1 cellular context compared by ENCODE assay signal in the genomic region with DNA sequence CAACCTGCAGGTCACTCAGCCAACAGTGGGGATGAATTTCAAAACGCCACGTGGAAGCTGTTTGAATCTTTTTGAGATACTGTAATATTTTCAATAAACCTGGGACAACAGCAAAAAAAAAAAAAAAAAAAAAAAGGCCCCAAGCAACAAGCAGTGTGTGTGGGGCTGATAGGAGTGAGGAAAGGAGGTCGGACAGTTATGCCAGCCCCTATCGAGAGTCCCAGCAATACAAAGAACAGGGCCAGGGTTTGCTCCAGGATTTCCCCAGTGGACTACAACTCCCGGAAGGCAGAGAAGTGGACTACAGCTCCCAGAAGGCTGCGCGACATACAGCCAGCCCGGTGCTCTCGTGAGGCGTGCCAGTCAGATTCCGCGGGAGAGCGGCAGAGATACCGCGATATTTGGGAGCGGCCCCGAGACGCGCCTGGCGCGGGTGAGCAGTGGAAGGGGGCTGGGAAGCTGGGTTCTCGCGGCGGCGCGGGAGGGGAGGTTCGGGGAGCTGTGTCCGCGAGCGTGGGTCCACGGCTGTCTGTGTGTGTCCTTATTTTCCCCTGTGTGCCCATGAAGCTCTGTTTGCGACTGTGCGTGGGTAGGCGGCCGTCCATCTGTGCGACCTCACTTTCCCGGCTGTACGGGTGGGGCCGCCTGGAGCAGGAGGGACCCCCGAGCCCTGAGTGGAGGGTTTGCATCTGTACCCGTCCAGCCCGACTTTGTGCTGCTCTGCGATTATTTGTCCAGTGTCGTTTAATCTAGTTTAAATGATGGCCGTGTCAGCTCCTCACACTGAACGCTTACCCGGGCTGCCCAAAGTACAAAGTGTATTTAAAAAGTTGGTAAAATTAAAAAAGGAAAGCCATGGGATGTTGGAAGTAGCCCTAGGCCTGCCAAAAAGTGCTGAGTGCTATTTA.
TF ChIP-seq lines count a peak whose summit lies in the region.

A gene with protein sequence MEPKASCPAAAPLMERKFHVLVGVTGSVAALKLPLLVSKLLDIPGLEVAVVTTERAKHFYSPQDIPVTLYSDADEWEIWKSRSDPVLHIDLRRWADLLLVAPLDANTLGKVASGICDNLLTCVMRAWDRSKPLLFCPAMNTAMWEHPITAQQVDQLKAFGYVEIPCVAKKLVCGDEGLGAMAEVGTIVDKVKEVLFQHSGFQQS (plus strand): TSS at position 397 of the 908 bp plus-strand sequence. CDS start 4,729 bp downstream, outside the sequence.

TF ChIP-seq in HepG2, 621 proteins besides CTCF, POLR2A, EP300 and RAD21 (continued from another document and continues in another):
- TF ChIP-seq, protein P1, sequence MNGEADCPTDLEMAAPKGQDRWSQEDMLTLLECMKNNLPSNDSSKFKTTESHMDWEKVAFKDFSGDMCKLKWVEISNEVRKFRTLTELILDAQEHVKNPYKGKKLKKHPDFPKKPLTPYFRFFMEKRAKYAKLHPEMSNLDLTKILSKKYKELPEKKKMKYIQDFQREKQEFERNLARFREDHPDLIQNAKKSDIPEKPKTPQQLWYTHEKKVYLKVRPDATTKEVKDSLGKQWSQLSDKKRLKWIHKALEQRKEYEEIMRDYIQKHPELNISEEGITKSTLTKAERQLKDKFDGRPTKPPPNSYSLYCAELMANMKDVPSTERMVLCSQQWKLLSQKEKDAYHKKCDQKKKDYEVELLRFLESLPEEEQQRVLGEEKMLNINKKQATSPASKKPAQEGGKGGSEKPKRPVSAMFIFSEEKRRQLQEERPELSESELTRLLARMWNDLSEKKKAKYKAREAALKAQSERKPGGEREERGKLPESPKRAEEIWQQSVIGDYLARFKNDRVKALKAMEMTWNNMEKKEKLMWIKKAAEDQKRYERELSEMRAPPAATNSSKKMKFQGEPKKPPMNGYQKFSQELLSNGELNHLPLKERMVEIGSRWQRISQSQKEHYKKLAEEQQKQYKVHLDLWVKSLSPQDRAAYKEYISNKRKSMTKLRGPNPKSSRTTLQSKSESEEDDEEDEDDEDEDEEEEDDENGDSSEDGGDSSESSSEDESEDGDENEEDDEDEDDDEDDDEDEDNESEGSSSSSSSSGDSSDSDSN (CRISPR knock-in tag; IDR thresholded peaks at IDR 0.05): peak; percentile 49
- TF ChIP-seq NFIC (IDR thresholded peaks at IDR 0.05; ENCODE audit: low read length) (0 out of 2 replicates have a peak, but pooled peaks have one; percentile 25), KDM5B (CRISPR knock-in tag; IDR thresholded peaks at IDR 0.05; ENCODE audit: borderline replicate concordance) (peak; percentile 90; the same call in 1 of the 2 replicates), PHF8 (CRISPR knock-in tag; IDR thresholded peaks at IDR 0.05) (peak; percentile 87), ZNF607 (CRISPR knock-in tag; IDR thresholded peaks at IDR 0.05; ENCODE audit: borderline replicate concordance) (peak; percentile 70; the same call in 1 of the 2 replicates), CBFB (CRISPR knock-in tag; IDR thresholded peaks at IDR 0.05) (0 out of 2 replicates have a peak, but pooled peaks have one; percentile 31), HNRNPK (IDR thresholded peaks at IDR 0.05; ENCODE audit: low read depth, low read length, poor library complexity, severe bottlenecking) (peak; percentile 31), MIER2 (CRISPR knock-in tag; IDR thresholded peaks at IDR 0.05) (peak; percentile 64; the same call in 1 of the 2 replicates), ESRRA (CRISPR knock-in tag; IDR thresholded peaks at IDR 0.05; ENCODE audit: low read depth) (0 out of 2 replicates have a peak, but pooled peaks have one; percentile 31), HNRNPLL (IDR thresholded peaks at IDR 0.05; ENCODE audit: low read depth, low read length, poor library complexity, severe bottlenecking) (peak; percentile 56), ZNF205 (CRISPR knock-in tag; IDR thresholded peaks at IDR 0.05) (peak; percentile 60; the same call in 1 of the 2 replicates), HDAC2 (CRISPR knock-in tag; IDR thresholded peaks at IDR 0.05) (peak; percentile 40; the same call in 1 of the 2 replicates), TCF7L2 (IDR thresholded peaks at IDR 0.05; ENCODE audit: low read depth, low read length) (no peak), ZNF558 (CRISPR knock-in tag; IDR thresholded peaks at IDR 0.05; ENCODE audit: borderline replicate concordance) (no peak), HNRNPH1 (optimal IDR thresholded peaks at IDR 0.05; ENCODE audit: low read depth, low read length) (peak; percentile 81), ZNF773 (CRISPR knock-in tag; IDR thresholded peaks at IDR 0.05; ENCODE audit: borderline replicate concordance) (0 out of 2 replicates have a peak, but pooled peaks have one; percentile 82), AGO1 (IDR thresholded peaks at IDR 0.05; ENCODE audit: low read depth, low read length, poor library complexity, severe bottlenecking) (peak; percentile 81), ZFY (CRISPR knock-in tag; IDR thresholded peaks at IDR 0.05) (peak; percentile 80), CHD2 (IDR thresholded peaks at IDR 0.05; ENCODE audit: low read depth, low read length) (peak; percentile 98), ZNF589 (CRISPR knock-in tag; conservative IDR thresholded peaks at IDR 0.05) (no peak; the same call in 1 of the 2 replicates), CREM (IDR thresholded peaks at IDR 0.05) (peak; percentile 96), CREM (CRISPR knock-in tag; IDR thresholded peaks at IDR 0.05) (no peak), REPIN1 (CRISPR knock-in tag; IDR thresholded peaks at IDR 0.05; ENCODE audit: borderline replicate concordance, low read depth) (peak; percentile 88), PHF20 (CRISPR knock-in tag; IDR thresholded peaks at IDR 0.05) (peak; percentile 79), ZNF768 (CRISPR knock-in tag; IDR thresholded peaks at IDR 0.05) (peak; percentile 59; the same call in 1 of the 2 replicates), ZNF543 (CRISPR knock-in tag; IDR thresholded peaks at IDR 0.05) (peak; percentile 76), ELF3 (CRISPR knock-in tag; IDR thresholded peaks at IDR 0.05) (peak; percentile 74)
- TF ChIP-seq, protein P2, sequence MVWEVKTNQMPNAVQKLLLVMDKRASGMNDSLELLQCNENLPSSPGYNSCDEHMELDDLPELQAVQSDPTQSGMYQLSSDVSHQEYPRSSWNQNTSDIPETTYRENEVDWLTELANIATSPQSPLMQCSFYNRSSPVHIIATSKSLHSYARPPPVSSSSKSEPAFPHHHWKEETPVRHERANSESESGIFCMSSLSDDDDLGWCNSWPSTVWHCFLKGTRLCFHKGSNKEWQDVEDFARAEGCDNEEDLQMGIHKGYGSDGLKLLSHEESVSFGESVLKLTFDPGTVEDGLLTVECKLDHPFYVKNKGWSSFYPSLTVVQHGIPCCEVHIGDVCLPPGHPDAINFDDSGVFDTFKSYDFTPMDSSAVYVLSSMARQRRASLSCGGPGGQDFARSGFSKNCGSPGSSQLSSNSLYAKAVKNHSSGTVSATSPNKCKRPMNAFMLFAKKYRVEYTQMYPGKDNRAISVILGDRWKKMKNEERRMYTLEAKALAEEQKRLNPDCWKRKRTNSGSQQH (CRISPR knock-in tag; IDR thresholded peaks at IDR 0.05; ENCODE audit: low read depth): peak; percentile 73; the same call in 1 of the 2 replicates
- TF ChIP-seq, protein P3, sequence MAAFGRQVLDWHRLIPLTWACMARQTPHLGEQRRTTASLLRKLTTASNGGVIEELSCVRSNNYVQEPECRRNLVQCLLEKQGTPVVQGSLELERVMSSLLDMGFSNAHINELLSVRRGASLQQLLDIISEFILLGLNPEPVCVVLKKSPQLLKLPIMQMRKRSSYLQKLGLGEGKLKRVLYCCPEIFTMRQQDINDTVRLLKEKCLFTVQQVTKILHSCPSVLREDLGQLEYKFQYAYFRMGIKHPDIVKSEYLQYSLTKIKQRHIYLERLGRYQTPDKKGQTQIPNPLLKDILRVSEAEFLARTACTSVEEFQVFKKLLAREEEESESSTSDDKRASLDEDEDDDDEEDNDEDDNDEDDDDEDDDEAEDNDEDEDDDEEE (CRISPR knock-in tag; IDR thresholded peaks at IDR 0.05): 0 out of 2 replicates have a peak, but pooled peaks have one; percentile 35
- TF ChIP-seq, protein P4, sequence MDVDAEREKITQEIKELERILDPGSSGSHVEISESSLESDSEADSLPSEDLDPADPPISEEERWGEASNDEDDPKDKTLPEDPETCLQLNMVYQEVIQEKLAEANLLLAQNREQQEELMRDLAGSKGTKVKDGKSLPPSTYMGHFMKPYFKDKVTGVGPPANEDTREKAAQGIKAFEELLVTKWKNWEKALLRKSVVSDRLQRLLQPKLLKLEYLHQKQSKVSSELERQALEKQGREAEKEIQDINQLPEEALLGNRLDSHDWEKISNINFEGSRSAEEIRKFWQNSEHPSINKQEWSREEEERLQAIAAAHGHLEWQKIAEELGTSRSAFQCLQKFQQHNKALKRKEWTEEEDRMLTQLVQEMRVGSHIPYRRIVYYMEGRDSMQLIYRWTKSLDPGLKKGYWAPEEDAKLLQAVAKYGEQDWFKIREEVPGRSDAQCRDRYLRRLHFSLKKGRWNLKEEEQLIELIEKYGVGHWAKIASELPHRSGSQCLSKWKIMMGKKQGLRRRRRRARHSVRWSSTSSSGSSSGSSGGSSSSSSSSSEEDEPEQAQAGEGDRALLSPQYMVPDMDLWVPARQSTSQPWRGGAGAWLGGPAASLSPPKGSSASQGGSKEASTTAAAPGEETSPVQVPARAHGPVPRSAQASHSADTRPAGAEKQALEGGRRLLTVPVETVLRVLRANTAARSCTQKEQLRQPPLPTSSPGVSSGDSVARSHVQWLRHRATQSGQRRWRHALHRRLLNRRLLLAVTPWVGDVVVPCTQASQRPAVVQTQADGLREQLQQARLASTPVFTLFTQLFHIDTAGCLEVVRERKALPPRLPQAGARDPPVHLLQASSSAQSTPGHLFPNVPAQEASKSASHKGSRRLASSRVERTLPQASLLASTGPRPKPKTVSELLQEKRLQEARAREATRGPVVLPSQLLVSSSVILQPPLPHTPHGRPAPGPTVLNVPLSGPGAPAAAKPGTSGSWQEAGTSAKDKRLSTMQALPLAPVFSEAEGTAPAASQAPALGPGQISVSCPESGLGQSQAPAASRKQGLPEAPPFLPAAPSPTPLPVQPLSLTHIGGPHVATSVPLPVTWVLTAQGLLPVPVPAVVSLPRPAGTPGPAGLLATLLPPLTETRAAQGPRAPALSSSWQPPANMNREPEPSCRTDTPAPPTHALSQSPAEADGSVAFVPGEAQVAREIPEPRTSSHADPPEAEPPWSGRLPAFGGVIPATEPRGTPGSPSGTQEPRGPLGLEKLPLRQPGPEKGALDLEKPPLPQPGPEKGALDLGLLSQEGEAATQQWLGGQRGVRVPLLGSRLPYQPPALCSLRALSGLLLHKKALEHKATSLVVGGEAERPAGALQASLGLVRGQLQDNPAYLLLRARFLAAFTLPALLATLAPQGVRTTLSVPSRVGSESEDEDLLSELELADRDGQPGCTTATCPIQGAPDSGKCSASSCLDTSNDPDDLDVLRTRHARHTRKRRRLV (CRISPR knock-in tag; IDR thresholded peaks at IDR 0.05): 0 out of 2 replicates have a peak, but pooled peaks have one; percentile 45
- TF ChIP-seq, protein P5, sequence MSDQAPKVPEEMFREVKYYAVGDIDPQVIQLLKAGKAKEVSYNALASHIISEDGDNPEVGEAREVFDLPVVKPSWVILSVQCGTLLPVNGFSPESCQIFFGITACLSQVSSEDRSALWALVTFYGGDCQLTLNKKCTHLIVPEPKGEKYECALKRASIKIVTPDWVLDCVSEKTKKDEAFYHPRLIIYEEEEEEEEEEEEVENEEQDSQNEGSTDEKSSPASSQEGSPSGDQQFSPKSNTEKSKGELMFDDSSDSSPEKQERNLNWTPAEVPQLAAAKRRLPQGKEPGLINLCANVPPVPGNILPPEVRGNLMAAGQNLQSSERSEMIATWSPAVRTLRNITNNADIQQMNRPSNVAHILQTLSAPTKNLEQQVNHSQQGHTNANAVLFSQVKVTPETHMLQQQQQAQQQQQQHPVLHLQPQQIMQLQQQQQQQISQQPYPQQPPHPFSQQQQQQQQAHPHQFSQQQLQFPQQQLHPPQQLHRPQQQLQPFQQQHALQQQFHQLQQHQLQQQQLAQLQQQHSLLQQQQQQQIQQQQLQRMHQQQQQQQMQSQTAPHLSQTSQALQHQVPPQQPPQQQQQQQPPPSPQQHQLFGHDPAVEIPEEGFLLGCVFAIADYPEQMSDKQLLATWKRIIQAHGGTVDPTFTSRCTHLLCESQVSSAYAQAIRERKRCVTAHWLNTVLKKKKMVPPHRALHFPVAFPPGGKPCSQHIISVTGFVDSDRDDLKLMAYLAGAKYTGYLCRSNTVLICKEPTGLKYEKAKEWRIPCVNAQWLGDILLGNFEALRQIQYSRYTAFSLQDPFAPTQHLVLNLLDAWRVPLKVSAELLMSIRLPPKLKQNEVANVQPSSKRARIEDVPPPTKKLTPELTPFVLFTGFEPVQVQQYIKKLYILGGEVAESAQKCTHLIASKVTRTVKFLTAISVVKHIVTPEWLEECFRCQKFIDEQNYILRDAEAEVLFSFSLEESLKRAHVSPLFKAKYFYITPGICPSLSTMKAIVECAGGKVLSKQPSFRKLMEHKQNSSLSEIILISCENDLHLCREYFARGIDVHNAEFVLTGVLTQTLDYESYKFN (CRISPR knock-in tag; conservative IDR thresholded peaks at IDR 0.05): no peak; the same call in none of the 2 replicates
- TF ChIP-seq, protein P6, sequence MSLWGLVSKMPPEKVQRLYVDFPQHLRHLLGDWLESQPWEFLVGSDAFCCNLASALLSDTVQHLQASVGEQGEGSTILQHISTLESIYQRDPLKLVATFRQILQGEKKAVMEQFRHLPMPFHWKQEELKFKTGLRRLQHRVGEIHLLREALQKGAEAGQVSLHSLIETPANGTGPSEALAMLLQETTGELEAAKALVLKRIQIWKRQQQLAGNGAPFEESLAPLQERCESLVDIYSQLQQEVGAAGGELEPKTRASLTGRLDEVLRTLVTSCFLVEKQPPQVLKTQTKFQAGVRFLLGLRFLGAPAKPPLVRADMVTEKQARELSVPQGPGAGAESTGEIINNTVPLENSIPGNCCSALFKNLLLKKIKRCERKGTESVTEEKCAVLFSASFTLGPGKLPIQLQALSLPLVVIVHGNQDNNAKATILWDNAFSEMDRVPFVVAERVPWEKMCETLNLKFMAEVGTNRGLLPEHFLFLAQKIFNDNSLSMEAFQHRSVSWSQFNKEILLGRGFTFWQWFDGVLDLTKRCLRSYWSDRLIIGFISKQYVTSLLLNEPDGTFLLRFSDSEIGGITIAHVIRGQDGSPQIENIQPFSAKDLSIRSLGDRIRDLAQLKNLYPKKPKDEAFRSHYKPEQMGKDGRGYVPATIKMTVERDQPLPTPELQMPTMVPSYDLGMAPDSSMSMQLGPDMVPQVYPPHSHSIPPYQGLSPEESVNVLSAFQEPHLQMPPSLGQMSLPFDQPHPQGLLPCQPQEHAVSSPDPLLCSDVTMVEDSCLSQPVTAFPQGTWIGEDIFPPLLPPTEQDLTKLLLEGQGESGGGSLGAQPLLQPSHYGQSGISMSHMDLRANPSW (CRISPR knock-in tag; IDR thresholded peaks at IDR 0.05; ENCODE audit: borderline replicate concordance): no peak
- TF ChIP-seq, protein P7, sequence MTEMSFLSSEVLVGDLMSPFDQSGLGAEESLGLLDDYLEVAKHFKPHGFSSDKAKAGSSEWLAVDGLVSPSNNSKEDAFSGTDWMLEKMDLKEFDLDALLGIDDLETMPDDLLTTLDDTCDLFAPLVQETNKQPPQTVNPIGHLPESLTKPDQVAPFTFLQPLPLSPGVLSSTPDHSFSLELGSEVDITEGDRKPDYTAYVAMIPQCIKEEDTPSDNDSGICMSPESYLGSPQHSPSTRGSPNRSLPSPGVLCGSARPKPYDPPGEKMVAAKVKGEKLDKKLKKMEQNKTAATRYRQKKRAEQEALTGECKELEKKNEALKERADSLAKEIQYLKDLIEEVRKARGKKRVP (CRISPR knock-in tag; IDR thresholded peaks at IDR 0.05): peak in 1 of 2 experiments; percentile 43; a peak in 1 of 4 replicates
- TF ChIP-seq, protein P8, sequence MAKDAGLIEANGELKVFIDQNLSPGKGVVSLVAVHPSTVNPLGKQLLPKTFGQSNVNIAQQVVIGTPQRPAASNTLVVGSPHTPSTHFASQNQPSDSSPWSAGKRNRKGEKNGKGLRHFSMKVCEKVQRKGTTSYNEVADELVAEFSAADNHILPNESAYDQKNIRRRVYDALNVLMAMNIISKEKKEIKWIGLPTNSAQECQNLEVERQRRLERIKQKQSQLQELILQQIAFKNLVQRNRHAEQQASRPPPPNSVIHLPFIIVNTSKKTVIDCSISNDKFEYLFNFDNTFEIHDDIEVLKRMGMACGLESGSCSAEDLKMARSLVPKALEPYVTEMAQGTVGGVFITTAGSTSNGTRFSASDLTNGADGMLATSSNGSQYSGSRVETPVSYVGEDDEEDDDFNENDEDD (CRISPR knock-in tag; IDR thresholded peaks at IDR 0.05; ENCODE audit: borderline replicate concordance): peak; percentile 91
